8 cellular contexts compared by ENCODE assay signal in genomic region chr10:75111906-75112703, GRCh38. TPM values are rescaled to one million over a fixed set of nuclear protein-coding genes. Genes with fewer than 3 reads are reported as not detected.
A peak's percentile ranks its signal among the peaks of the same experiment; 100 is the strongest.
DNase-seq lines count a peak whose midpoint lies in the region; ATAC-seq and TF ChIP-seq lines count a peak whose summit lies in the region.

No MANE protein-coding gene starts in this region.

- H3K36me3 Mint-ChIP-seq in activated T-cell treated with anti-CD3 and anti-CD28 coated beads, Interleukin-2, amount 50 U/mL, for 72 hours (ENCODE audit: insufficient read depth in 2 of 2), result peaks cover 4 to 5% of the 10 kb centered on the region in 2 donors
- peaks cover 0 to 2% (median 0%) of the 10 kb centered on the region in 5 donors for H3K36me3 Mint-ChIP-seq in naive thymus-derived CD4-positive, alpha-beta T cell

- peak overlapping the region; percentile 91 for H3K27ac Mint-ChIP-seq in activated T-cell treated with anti-CD3 and anti-CD28 coated beads, Interleukin-2, amount 50 U/mL, for 72 hours
- peak overlapping the region; percentile 83 to 97 (median 90) for H3K27ac Mint-ChIP-seq in naive thymus-derived CD4-positive, alpha-beta T cell

- CTCF ChIA-PET in naive thymus-derived CD4-positive, alpha-beta T cell (lab: Charles Lee), result interaction anchor here (1.0 to 1.5 kb wide), 3 partner anchors 50 to 124 kb away, joined by 4 to 5 read pairs (median 4); partner anchors contain the start of gene COMTD1

- H3K36me3 ChIP-seq in naive thymus-derived CD4-positive, alpha-beta T cell (ENCODE audit: control insufficient read depth in 2 of 3, insufficient read depth in 3 of 3, low read length in 3 of 3), result no peaks in the 10 kb centered on the region
- H3K36me3 ChIP-seq in thymus (ENCODE audit: control insufficient read depth, insufficient read depth), result no peaks in the 10 kb centered on the region

- H3K4me3 Mint-ChIP-seq in activated T-cell treated with anti-CD3 and anti-CD28 coated beads, Interleukin-2, amount 50 U/mL, for 72 hours, result peak overlapping the region; percentile 92 to 97
- peak overlapping the region; percentile 81 to 98 (median 90) for H3K4me3 Mint-ChIP-seq in naive thymus-derived CD4-positive, alpha-beta T cell

- ATAC-seq in GM18867 (IDR thresholded peaks at IDR 0.05; ENCODE audit: unreplicated experiment) (peak; percentile 28), HG03097 (IDR thresholded peaks at IDR 0.05; ENCODE audit: low FRiP score, unreplicated experiment) (peak; percentile 24)
- peak; percentile 18 to 24 for ATAC-seq in activated T-cell treated with anti-CD3 and anti-CD28 coated beads, Interleukin-2, amount 50 U/mL, for 72 hours (replicated peaks in 1 of 2)
- ATAC-seq in naive thymus-derived CD4-positive, alpha-beta T cell, result peak; percentile 36

- H3K9me3 ChIP-seq in naive thymus-derived CD4-positive, alpha-beta T cell (ENCODE audit: control insufficient read depth in 2 of 3, low read length in 3 of 3), result no peaks in the 10 kb centered on the region
- no peaks in the 10 kb centered on the region for H3K9me3 ChIP-seq in thymus (ENCODE audit: control insufficient read depth)

- peak overlapping the region; percentile 89 for H3K27ac ChIP-seq in naive thymus-derived CD4-positive, alpha-beta T cell (ENCODE audit: low read depth, low read length)
- peak overlapping the region; percentile 97 for H3K27ac ChIP-seq in thymus (ENCODE audit: low read depth)

- peaks cover 66% of the 10 kb centered on the region for H3K4me1 Mint-ChIP-seq in activated T-cell treated with anti-CD3 and anti-CD28 coated beads, Interleukin-2, amount 50 U/mL, for 72 hours (ENCODE audit: low read depth)
- H3K4me1 Mint-ChIP-seq in naive thymus-derived CD4-positive, alpha-beta T cell, result peaks cover 33 to 68% (median 63%) of the 10 kb centered on the region in 7 donors

- TF ChIP-seq CTCF in AG09309 (IDR thresholded peaks at IDR 0.05; ENCODE audit: control insufficient read depth, insufficient read depth, low read depth, low read length, missing control alignments), result no peak

- H3K4me1 ChIP-seq in naive thymus-derived CD4-positive, alpha-beta T cell (ENCODE audit: control insufficient read depth in 2 of 2, insufficient read depth in 2 of 2, low read length in 2 of 2), result peaks cover 14 to 16% of the 10 kb centered on the region in 2 donors
- H3K4me1 ChIP-seq in thymus (ENCODE audit: control insufficient read depth, insufficient read depth, low read length), result peaks cover 10% of the 10 kb centered on the region

- H3K27me3 Mint-ChIP-seq in activated T-cell treated with anti-CD3 and anti-CD28 coated beads, Interleukin-2, amount 50 U/mL, for 72 hours (ENCODE audit: low read depth), result no peaks in the 10 kb centered on the region
- H3K27me3 Mint-ChIP-seq in naive thymus-derived CD4-positive, alpha-beta T cell, result no peaks in the 10 kb centered on the region

- WGBS in thymus, result 2% methylated on average over 23 of the region's 23 CpGs

- DNase-seq in AG09309 (ENCODE audit: low read depth), result no peak
- DNase-seq in NOMO-1 treated with dmso at 0.1 percent for 144 hours (lab: John Stamatoyannopoulos, UW; ENCODE audit: unreplicated experiment), result peak; percentile 66
- peak; percentile 47 to 50 for DNase-seq in activated T-cell treated with anti-CD3 and anti-CD28 coated beads, Interleukin-2, amount 50 U/mL, for 72 hours
- peak; percentile 53 for DNase-seq in fibroblast of peridontal ligament (ENCODE audit: extremely low read depth)
- peak in 8 of 9 donors; percentile 38 to 71 (median 54) for DNase-seq in naive thymus-derived CD4-positive, alpha-beta T cell

- intact Hi-C loops in naive thymus-derived CD4-positive, alpha-beta T cell (cut with micrococcal nuclease), result loop anchor here (1.0 to 10.0 kb wide), 19 partner anchors 35 to 1755 kb away; partner anchors contain the start of genes ADK (in 2 of the 2), VCL (in 2 of the 2), VDAC2 (in 2 of the 2) and CFAP70 (in 1 of the 2)

- H3K9me3 Mint-ChIP-seq in activated T-cell treated with anti-CD3 and anti-CD28 coated beads, Interleukin-2, amount 50 U/mL, for 72 hours, result no peaks in the 10 kb centered on the region
- no peaks in the 10 kb centered on the region for H3K9me3 Mint-ChIP-seq in naive thymus-derived CD4-positive, alpha-beta T cell

- H3K27me3 ChIP-seq in naive thymus-derived CD4-positive, alpha-beta T cell (ENCODE audit: control insufficient read depth in 2 of 2, insufficient read depth in 2 of 2, low read length in 2 of 2), result no peaks in the 10 kb centered on the region
- no peaks in the 10 kb centered on the region for H3K27me3 ChIP-seq in thymus (ENCODE audit: control insufficient read depth, insufficient read depth)

- POLR2A ChIA-PET in naive thymus-derived CD4-positive, alpha-beta T cell (lab: Charles Lee), result interaction anchor here (0.5 to 5.0 kb wide), 12 partner anchors 8 to 1340 kb away, joined by 3 to 28 read pairs (median 4); partner anchors contain the start of genes ADK, AP3M1, COMTD1 and VDAC2

- peak overlapping the region; percentile 77 for H3K4me3 ChIP-seq in AG09309 (ENCODE audit: control insufficient read depth, low read depth, low read length)
- peak overlapping the region; percentile 90 for H3K4me3 ChIP-seq in naive thymus-derived CD4-positive, alpha-beta T cell (ENCODE audit: low read length)
- peak overlapping the region; percentile 88 for H3K4me3 ChIP-seq in thymus (ENCODE audit: low read length)

RNA-seq across cellular contexts. Expression of gene SAMD8, which starts 0.6 kb away (rescaled TPM):
- 10 to 100 TPM; 24.3 to 28.6 TPM for total RNA-seq in activated T-cell treated with anti-CD3 and anti-CD28 coated beads, Interleukin-2, amount 50 U/mL, for 72 hours
- 10 to 100 TPM; 14.8 to 31.7 (median 17.5) TPM for total RNA-seq in naive thymus-derived CD4-positive, alpha-beta T cell
- polyA plus RNA-seq in naive thymus-derived CD4-positive, alpha-beta T cell, result 1 to 10 TPM; 4.5 to 5.5 TPM
- 13.1 TPM for polyA plus RNA-seq in thymus
